In the genomic region with DNA sequence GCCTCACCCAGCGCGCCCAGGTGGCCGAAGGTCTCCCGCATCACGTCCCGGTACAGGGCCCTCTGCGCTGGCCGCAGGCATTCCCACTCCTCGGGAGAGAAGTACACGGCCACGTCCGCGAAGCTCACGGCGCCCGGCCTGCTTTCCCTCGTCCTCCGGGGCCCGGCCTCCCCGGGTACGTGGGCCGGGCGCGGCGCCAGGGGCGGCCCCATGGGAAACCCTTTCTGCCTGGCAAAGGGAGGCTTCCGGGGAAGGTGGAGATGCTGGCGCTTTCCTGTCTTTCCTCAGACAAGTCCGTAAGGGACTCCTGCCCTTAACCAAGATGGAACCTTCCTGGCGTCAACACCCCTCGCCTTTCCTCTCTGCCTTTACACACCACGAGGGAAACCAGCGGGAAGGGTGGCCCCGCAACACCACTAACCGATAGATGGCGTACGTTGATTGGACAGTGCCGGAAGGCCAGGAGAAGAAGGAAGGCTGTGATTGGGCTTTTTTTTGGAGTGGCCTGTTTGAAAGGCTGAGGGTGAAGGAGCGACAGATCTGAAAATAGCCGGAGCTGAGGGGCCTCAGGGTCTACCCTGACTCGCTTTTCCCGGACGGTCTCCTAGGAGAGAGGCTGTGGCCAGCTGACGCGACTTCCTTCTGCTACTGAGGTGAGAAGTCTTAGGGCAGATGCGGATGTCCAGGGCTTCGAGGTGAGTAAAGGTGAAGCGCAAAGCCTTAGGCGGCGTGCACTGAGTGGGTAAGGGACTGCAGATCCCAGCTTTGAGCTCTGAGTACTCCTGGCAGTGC, we compare ENCODE assay signal across 8 cellular contexts. TPM values are rescaled to one million over a fixed set of nuclear protein-coding genes. Genes with fewer than 3 reads are reported as not detected.
DNase-seq lines count a peak whose midpoint lies in the region; ATAC-seq and TF ChIP-seq lines count a peak whose summit lies in the region.

ZNF785 (minus strand) TSS at position 298 of the 792 bp plus-strand sequence; CDS start at position 212, 86 bp downstream.

- DNase-seq in AG04449 (ENCODE audit: low read depth, low spot score) = peak; percentile 96
- peak; percentile 98 to 99 for DNase-seq in NCI-H446 (lab: John Stamatoyannopoulos, UW)
- DNase-seq in activated CD4-positive, alpha-beta T cell treated with anti-CD3 and anti-CD28 coated beads for 36 hours = peak; percentile 96
- peak; percentile 98 for DNase-seq in kidney glomerular epithelial cell (lab: John Stamatoyannopoulos, UW)
- DNase-seq in stimulated activated CD4-positive, alpha-beta T cell treated with anti-CD3 and anti-CD28 coated beads, Interleukin-15, amount 100 ng/mL, for 48 hours (ENCODE audit: low read depth in 2 of 2) = peak; percentile 91

- CTCF ChIA-PET in AG04449 (lab: Yijun Ruan, JAX) = interaction anchor here (0.8 to 6.1 kb wide), 10 partner anchors 9 to 219 kb away, joined by 3 to 57 read pairs (median 4); partner anchors contain the start of gene ZNF689
- CTCF ChIA-PET in activated CD4-positive, alpha-beta T cell treated with anti-CD3 and anti-CD28 coated beads for 36 hours (lab: Charles Lee) = interaction anchor here (0.7 to 4.8 kb wide), 7 partner anchors 11 to 176 kb away, joined by 4 to 32 read pairs (median 7); partner anchors contain the start of gene ZNF688

- peaks cover 46% of the 10 kb centered on the region for H3K36me3 Mint-ChIP-seq in activated CD4-positive, alpha-beta T cell treated with anti-CD3 and anti-CD28 coated beads for 36 hours (ENCODE audit: low read depth)

- TF ChIP-seq CTCF in AG04449 (IDR thresholded peaks at IDR 0.05; ENCODE audit: insufficient read depth, low read length, missing control alignments) = peak; percentile 11

- peak within 1 kb of the TSS; percentile 93 for H3K27ac ChIP-seq in cingulate gyrus (ENCODE audit: low read depth, low read length)

- H3K27ac Mint-ChIP-seq in activated CD4-positive, alpha-beta T cell treated with anti-CD3 and anti-CD28 coated beads for 36 hours = peak within 1 kb of the TSS; percentile 92

- POLR2A ChIA-PET in AG04449 (lab: Yijun Ruan, JAX) = interaction anchor here (0.6 to 1.6 kb wide), 4 partner anchors 8 to 65 kb away, joined by 3 to 4 read pairs (median 4); partner anchors contain the start of genes PRR14 and ZNF688
- POLR2A ChIA-PET in activated CD4-positive, alpha-beta T cell treated with anti-CD3 and anti-CD28 coated beads for 36 hours (lab: Charles Lee) = interaction anchor here (0.5 to 2.2 kb wide), 7 partner anchors 14 to 680 kb away, joined by 3 to 10 read pairs (median 6); partner anchors contain the start of genes ZNF688, ZNF689 and ZNF764

- H3K27me3 Mint-ChIP-seq in activated CD4-positive, alpha-beta T cell treated with anti-CD3 and anti-CD28 coated beads for 36 hours = no peaks in the 10 kb centered on the region

- H3K4me1 Mint-ChIP-seq in activated CD4-positive, alpha-beta T cell treated with anti-CD3 and anti-CD28 coated beads for 36 hours = peaks cover 37% of the 10 kb centered on the region

- peak within 1 kb of the TSS; percentile 87 for H3K4me3 Mint-ChIP-seq in activated CD4-positive, alpha-beta T cell treated with anti-CD3 and anti-CD28 coated beads for 36 hours

- H3K4me3 ChIP-seq in AG04449 (ENCODE audit: low read depth, low read length) = peak within 1 kb of the TSS; percentile 79

- intact Hi-C loops in activated CD4-positive, alpha-beta T cell treated with anti-CD3 and anti-CD28 coated beads for 36 hours (cut with DNase I, micrococcal nuclease) = loop anchor here (1.0 to 2.0 kb wide), 11 partner anchors 13 to 155 kb away; partner anchors contain the start of genes DCTPP1 (in 1 of the 2), FBRS (in 1 of the 2), PRR14 (in 1 of the 2) and ZNF689 (in 1 of the 2)

- no peaks in the 10 kb centered on the region for H3K9me3 Mint-ChIP-seq in activated CD4-positive, alpha-beta T cell treated with anti-CD3 and anti-CD28 coated beads for 36 hours (ENCODE audit: low read depth)

- ATAC-seq in GM18867 (IDR thresholded peaks at IDR 0.05; ENCODE audit: unreplicated experiment) = peak; percentile 83
- ATAC-seq in HG03139 (IDR thresholded peaks at IDR 0.05; ENCODE audit: unreplicated experiment) = peak; percentile 72
- peak; percentile 99 for ATAC-seq in activated CD4-positive, alpha-beta T cell treated with anti-CD3 and anti-CD28 coated beads for 36 hours

RNA-seq across cellular contexts. Expression of gene ZNF785, which starts in this region (rescaled TPM):
- total RNA-seq in activated CD4-positive, alpha-beta T cell treated with anti-CD3 and anti-CD28 coated beads for 36 hours = 10 to 100 TPM in 1 of 2 experiments, 1 to 10 TPM in 1; 9.2 to 10.8 TPM

Comparison
In these comparisons a context has a peak if more than half of its experiments do, and no peak if none do; other contexts are left out.
1. Peak in every context shown above with its lines: DNase-seq, ATAC-seq, H3K4me3 ChIP-seq and H3K27ac ChIP-seq.